ENCODE assay signal across 18 cellular contexts in the genomic region with DNA sequence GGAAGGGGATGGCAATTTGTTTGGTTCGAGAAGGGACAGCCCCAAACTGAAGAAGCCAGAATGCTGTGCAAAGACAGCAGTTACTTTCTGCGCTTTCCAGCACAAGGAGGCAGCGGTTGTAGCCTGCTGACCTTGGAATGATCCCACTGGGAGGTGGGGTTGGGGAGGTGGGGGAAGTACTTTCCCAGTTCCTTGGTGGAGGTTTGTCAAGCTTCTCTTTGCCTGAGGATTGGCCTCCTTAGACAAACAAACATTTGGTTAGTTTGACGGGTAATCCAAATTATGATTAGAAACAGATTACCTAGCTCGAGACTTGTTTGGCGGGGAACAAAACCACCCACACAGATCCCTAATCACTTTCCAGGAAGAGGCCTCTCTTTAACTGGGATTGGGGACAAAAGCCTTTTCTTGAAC.
DNase-seq lines count a peak whose midpoint lies in the region; ATAC-seq and TF ChIP-seq lines count a peak whose summit lies in the region.
"Had no signal": no experiment of that assay in that cellular context is flagged by ENCODE, and none has a peak within 500 bp of the region (broad histone marks: within the 10 kb centered on the region; RNA-seq: fewer than 3 reads in every experiment).

No MANE protein-coding gene starts in this region.

- no peak overlapping the region for H3K56ac ChIP-seq in H9 (ENCODE audit: insufficient read length, low read depth, low read length)

- H3K23me2 ChIP-seq in H9 (ENCODE audit: insufficient read length, low read depth, low read length, poor library complexity, severe bottlenecking), result no peaks in the 10 kb centered on the region

- H3K27me3 ChIP-seq in H9 (ENCODE audit: insufficient read depth, low read length) (no peaks in the 10 kb centered on the region), gastrocnemius medialis (no peaks in the 10 kb centered on the region)

- no peak overlapping the region for H2BK15ac ChIP-seq in H9 (ENCODE audit: low read depth, low read length)

- TF ChIP-seq CTCF in H9 (conservative IDR thresholded peaks at IDR 0.05) (no peak), choroid plexus epithelial cell (conservative IDR thresholded peaks at IDR 0.05; ENCODE audit: low read depth, low read length) (no peak), gastrocnemius medialis (IDR thresholded peaks at IDR 0.05 in 4 of 5, conservative IDR thresholded peaks at IDR 0.05 in 1 of 5) (no peak), GM10248 (IDR thresholded peaks at IDR 0.05; ENCODE audit: control extremely low read depth, extremely low read depth, low read depth, missing control alignments) (no peak)

- no peak overlapping the region for H4K91ac ChIP-seq in H9 (ENCODE audit: insufficient read length, low read depth, low read length)

- no peak overlapping the region for H3K4me3 ChIP-seq in choroid plexus epithelial cell (ENCODE audit: low read depth, low read length)
- H3K4me3 ChIP-seq in gastrocnemius medialis, result no peak overlapping the region

- peak; percentile 47 to 63 for ATAC-seq in gastrocnemius medialis
- ATAC-seq: activated CD8-positive, alpha-beta T cell treated with anti-CD3 and anti-CD28 coated beads, Interleukin-2, amount 10 ng/mL, durations not matched to agents 7 days and 5 days; natural killer cell; Panc1 had no signal

- POLR2A ChIA-PET in GM10248 (lab: Yijun Ruan, JAX), result no interaction called here

- peaks cover 3% of the 10 kb centered on the region; the same call in 1 of the 2 replicates for H3K4me1 ChIP-seq in H9 (ENCODE audit: insufficient read depth, low read length)
- H3K4me1 ChIP-seq in gastrocnemius medialis, result peaks cover 0 to 4% of the 10 kb centered on the region in 2 donors

- no peaks in the 10 kb centered on the region for H3K36me3 ChIP-seq in gastrocnemius medialis

- H3K9me3 ChIP-seq in H9 (ENCODE audit: control insufficient read depth, low read depth, low read length), result no peaks in the 10 kb centered on the region
- H3K9me3 ChIP-seq in gastrocnemius medialis, result no peaks in the 10 kb centered on the region

- no peak overlapping the region for H3K23ac ChIP-seq in H9 (ENCODE audit: insufficient read length, low read depth, low read length)

- H3K4me3 Mint-ChIP-seq in H9, result no peak overlapping the region
- H3K4me3 Mint-ChIP-seq: activated CD8-positive, alpha-beta T cell treated with anti-CD3 and anti-CD28 coated beads, Interleukin-2, amount 10 ng/mL, durations not matched to agents 7 days and 5 days; activated naive CD4-positive, alpha-beta T cell treated with anti-CD3 and anti-CD28 coated beads, Interleukin-2, amount 10 ng/mL, durations not matched to agents 7 days and 5 days; CD4-positive, CD25-positive, alpha-beta regulatory T cell; dendritic cell treated with granulocyte-macrophage colony-stimulating factor and Interleukin-4, amounts not matched to agents 40 ng/mL and 50 ng/mL, for 4 days; natural killer cell; T-helper 2 cell treated with Interferon-gamma antibody and Interleukin-4, amounts not matched to agents 5 μg/mL and 100 μg/mL, for 36 hours had no signal

- H4K5ac ChIP-seq in H9 (ENCODE audit: insufficient read length, low read depth, low read length), result no peak overlapping the region

- DNase-seq in H9 (peak; percentile 36), choroid plexus epithelial cell (ENCODE audit: low read depth) (peak; percentile 7), iris pigment epithelial cell (ENCODE audit: low read depth) (peak; percentile 12), gastrocnemius medialis (peak; percentile 28 to 51), erythroblast (lab: John Stamatoyannopoulos, UW) (no peak), AML-193 (lab: John Stamatoyannopoulos, UW) (no peak), GM10248 (ENCODE audit: extremely low spot score) (no peak), G401 (ENCODE audit: low spot score) (no peak)
- DNase-seq: activated CD8-positive, alpha-beta T cell treated with anti-CD3 and anti-CD28 coated beads, Interleukin-2, amount 10 ng/mL, durations not matched to agents 7 days and 5 days; activated naive CD4-positive, alpha-beta T cell treated with anti-CD3 and anti-CD28 coated beads, Interleukin-2, amount 10 ng/mL, durations not matched to agents 7 days and 5 days; CD4-positive, CD25-positive, alpha-beta regulatory T cell; Karpas-422; natural killer cell; NCI-H2171 treated with DMSO at 0.1 percent for 48 hours; stimulated activated CD4-positive, alpha-beta T cell treated with anti-CD3 and anti-CD28 coated beads, Interleukin-12 subunit alpha, Interleukin-12 subunit beta, amount 100 ng/mL, for 4 hours had no signal

- H3K4ac ChIP-seq in H9 (ENCODE audit: low read depth, low read length), result no peak overlapping the region

- H2BK120ac ChIP-seq in H9 (ENCODE audit: low read depth, low read length, poor library complexity, severe bottlenecking), result no peak overlapping the region

- no peak overlapping the region for H3T11ph ChIP-seq in H9 (ENCODE audit: low read length)

- H3K27me3 Mint-ChIP-seq in H9 (ENCODE audit: low read depth), result no peaks in the 10 kb centered on the region; the same call in 1 of the 2 replicates
- H3K27me3 Mint-ChIP-seq: dendritic cell treated with granulocyte-macrophage colony-stimulating factor and Interleukin-4, amounts not matched to agents 40 ng/mL and 50 ng/mL, for 4 days had no signal

- H3K14ac ChIP-seq in H9 (ENCODE audit: insufficient read depth, low read length), result no peak overlapping the region

- H3K79me1 ChIP-seq in H9 (ENCODE audit: insufficient read depth, low read depth, low read length, poor library complexity, severe bottlenecking), result no peaks in the 10 kb centered on the region

- H2AFZ ChIP-seq in H9 (ENCODE audit: low read length), result no peak overlapping the region

- H3K9ac ChIP-seq in H9 (ENCODE audit: extremely low read depth, insufficient read length, low read length), result no peak overlapping the region

- H3K4me1 Mint-ChIP-seq in H9, result peaks cover 3 to 18% of the 10 kb centered on the region in 2 experiments
- H3K4me1 Mint-ChIP-seq: CD4-positive, CD25-positive, alpha-beta regulatory T cell had no signal

- H2BK5ac ChIP-seq in H9 (ENCODE audit: insufficient read length, low read length), result no peak overlapping the region

- in situ Hi-C loops in gastrocnemius medialis (cut with MboI; ENCODE audit: low sequenced_read_pairs in 4 of 4), result no loop called here
- in situ Hi-C loops in G401 (cut with HindIII; ENCODE audit: low sequenced_read_pairs), result no loop called here

- H3K27ac ChIP-seq in H9 (ENCODE audit: insufficient read length, low read depth, low read length) (no peak overlapping the region), gastrocnemius medialis (peak overlapping the region; percentile 56 to 72 (median 66))

- H3K36me3 Mint-ChIP-seq in H9 (ENCODE audit: insufficient read depth in 1 of 3, low read depth in 3 of 3), result peaks cover 0 to 3% (median 0%) of the 10 kb centered on the region in 3 experiments; a peak in 2 of 7 replicates
- H3K36me3 Mint-ChIP-seq: CD4-positive, CD25-positive, alpha-beta regulatory T cell; natural killer cell had no signal

- no peak overlapping the region for H3K4me2 ChIP-seq in H9 (ENCODE audit: insufficient read depth, insufficient read length, low read length)

- H4K20me1 ChIP-seq in H9 (ENCODE audit: control insufficient read depth, insufficient read depth, insufficient read length), result no peaks in the 10 kb centered on the region

- H3K9me3 Mint-ChIP-seq in H9, result peaks cover 0 to 5% of the 10 kb centered on the region in 2 experiments; a peak in 2 of 5 replicates
- H3K9me3 Mint-ChIP-seq: activated naive CD4-positive, alpha-beta T cell treated with anti-CD3 and anti-CD28 coated beads, Interleukin-2, amount 10 ng/mL, durations not matched to agents 7 days and 5 days; dendritic cell treated with granulocyte-macrophage colony-stimulating factor and Interleukin-4, amounts not matched to agents 40 ng/mL and 50 ng/mL, for 4 days had no signal

- H4K8ac ChIP-seq in H9 (replicated peaks; ENCODE audit: insufficient read length, low read depth, low read length), result no peak overlapping the region

- TF ChIP-seq POLR2A in gastrocnemius medialis (IDR thresholded peaks at IDR 0.05) (no peak), erythroblast (IDR thresholded peaks at IDR 0.05; ENCODE audit: low read length) (no peak)

- intact Hi-C loops in gastrocnemius medialis (cut with DNase I; ENCODE audit: low total_unique reads), result no loop called here

- no peaks in the 10 kb centered on the region for H3K79me2 ChIP-seq in H9 (ENCODE audit: insufficient read depth, low read length)

- no peak overlapping the region for H2BK20ac ChIP-seq in H9 (ENCODE audit: low read depth, low read length, poor library complexity, severe bottlenecking)

- H2AK5ac ChIP-seq in H9 (ENCODE audit: insufficient read length, low read length), result no peak overlapping the region

- CTCF ChIA-PET in GM10248 (lab: Yijun Ruan, JAX), result interaction anchor here (1.3 kb wide), 1 partner anchor 9 kb away, joined by 3 read pairs; no protein-coding TSS in a partner anchor

- H3K18ac ChIP-seq in H9 (ENCODE audit: insufficient read length, low read depth, low read length), result no peak overlapping the region

- H3K27ac Mint-ChIP-seq in H9, result no peak overlapping the region; a peak in 1 of 7 replicates
- H3K27ac Mint-ChIP-seq: activated CD8-positive, alpha-beta T cell treated with anti-CD3 and anti-CD28 coated beads, Interleukin-2, amount 10 ng/mL, durations not matched to agents 7 days and 5 days; activated naive CD4-positive, alpha-beta T cell treated with anti-CD3 and anti-CD28 coated beads, Interleukin-2, amount 10 ng/mL, durations not matched to agents 7 days and 5 days; CD4-positive, CD25-positive, alpha-beta regulatory T cell; dendritic cell treated with granulocyte-macrophage colony-stimulating factor and Interleukin-4, amounts not matched to agents 40 ng/mL and 50 ng/mL, for 4 days; natural killer cell; T-helper 2 cell treated with Interferon-gamma antibody and Interleukin-4, amounts not matched to agents 5 μg/mL and 100 μg/mL, for 36 hours had no signal

- no peak overlapping the region for H2BK12ac ChIP-seq in H9 (ENCODE audit: insufficient read length, low read depth, low read length)

- no CpG with 5 or more reads among the region's 6 CpGs for WGBS in H9 (ENCODE audit: extremely low coverage, insufficient read length, low lambda C conversion rate)

Comparison
In these comparisons a context has a peak if more than half of its experiments do, and no peak if none do; other contexts are left out.
1. DNase-seq: peak in H9 (single experiment), choroid plexus epithelial cell (single experiment), iris pigment epithelial cell (single experiment) and gastrocnemius medialis (2 of 2); none in erythroblast (0 of 2), AML-193 (0 of 2), GM10248 (single experiment) and G401 (single experiment).